Comparison of ENCODE assay signal across 22 cellular contexts in the genomic region with DNA sequence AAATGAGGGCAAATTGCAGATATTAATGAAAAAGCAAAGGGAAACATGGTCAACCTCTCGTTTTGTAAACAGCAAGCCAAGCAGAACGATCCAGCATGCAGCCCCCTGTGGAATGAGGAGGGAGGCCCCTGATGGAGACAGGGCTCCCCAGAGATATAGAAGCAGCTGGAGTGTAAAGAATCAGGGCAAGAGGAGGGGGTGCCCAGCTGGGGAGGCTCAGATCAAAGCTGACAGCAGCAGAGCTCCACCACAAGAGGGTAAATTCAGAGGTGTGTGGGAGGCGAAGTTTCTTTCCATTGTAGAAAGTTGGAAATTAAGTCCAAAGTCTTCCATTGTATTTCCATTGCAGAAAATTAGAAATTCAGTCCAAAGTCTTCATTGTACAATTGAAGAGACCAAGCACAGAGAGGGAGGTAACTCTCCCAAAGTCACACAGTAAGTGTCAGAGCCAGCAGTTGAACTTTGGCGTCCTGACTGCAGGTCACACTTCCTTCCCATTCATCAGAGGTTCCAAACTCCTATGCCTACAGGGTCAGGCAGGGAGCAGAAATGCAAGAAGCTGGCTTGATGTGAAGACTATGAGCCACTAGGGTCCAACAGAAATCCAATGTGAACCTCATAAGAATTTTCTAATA.
DNase-seq lines count a peak whose midpoint lies in the region; TF ChIP-seq lines count a peak whose summit lies in the region.
"Had no signal": no experiment of that assay in that cellular context is flagged by ENCODE, and none has a peak within 500 bp of the region (broad histone marks: within the 10 kb centered on the region; RNA-seq: fewer than 3 reads in every experiment).

No MANE protein-coding gene starts in this region.

- peaks cover 34% of the 10 kb centered on the region for H3K4me1 Mint-ChIP-seq in nephron
- H3K4me1 Mint-ChIP-seq: CD4-positive, alpha-beta memory T cell had no signal

- peak; percentile 34 for DNase-seq in NCI-H2171 treated with DMSO at 0.1 percent for 48 hours (lab: John Stamatoyannopoulos, UW)
- no peak for DNase-seq in NCI-H2171 (lab: John Stamatoyannopoulos, UW)
- peak; percentile 12 for DNase-seq in NCI-H1694 (lab: John Stamatoyannopoulos, UW)
- no peak for DNase-seq in dedifferentiated amniotic fluid mesenchymal stem cell (ENCODE audit: extremely low spot score)
- no peak for DNase-seq in hypothalamus (lab: John Stamatoyannopoulos, UW)
- DNase-seq in DMS153 treated with DMSO at 0.1 percent for 48 hours (lab: John Stamatoyannopoulos, UW; ENCODE audit: unreplicated experiment), result no peak
- DNase-seq: 8988T; ACHN; C1 segment of cervical spinal cord; CD4-positive, alpha-beta memory T cell; COR-L47; DND-41; NCI-H1092; NCI-H1417 treated with DMSO at 0.1 percent for 48 hours; NCI-H187 treated with DMSO at 0.1 percent for 48 hours; NCI-H446; NCI-H524 treated with DMSO at 0.1 percent for 48 hours; NCI-H774; Right ventricle myocardium superior; RPMI8226 had no signal

- peak overlapping the region in 1 of 3 experiments; percentile 14 for H3K4me3 Mint-ChIP-seq in nephron
- H3K4me3 Mint-ChIP-seq: CD4-positive, alpha-beta memory T cell; IgD-negative memory B cell had no signal

- H3K9me3 Mint-ChIP-seq in nephron, result peaks cover 5% of the 10 kb centered on the region

- peaks cover 4% of the 10 kb centered on the region for H3K27me3 Mint-ChIP-seq in nephron (ENCODE audit: low read depth)

- H3K27ac Mint-ChIP-seq in nephron, result peak overlapping the region in 2 of 3 experiments; percentile 27 to 30
- H3K27ac Mint-ChIP-seq: IgD-negative memory B cell had no signal

- no peak for TF ChIP-seq CTCF in nephron (IDR thresholded peaks at IDR 0.05; ENCODE audit: unreplicated experiment in 3 of 3)

- H3K36me3 Mint-ChIP-seq in nephron (ENCODE audit: low read depth), result no peaks in the 10 kb centered on the region
- H3K36me3 Mint-ChIP-seq: CD4-positive, alpha-beta memory T cell had no signal

Comparison
In these comparisons a context has a peak if more than half of its experiments do, and no peak if none do; other contexts are left out.
1. DNase-seq: peak in NCI-H2171 treated with DMSO at 0.1 percent for 48 hours (single experiment) and NCI-H1694 (single experiment); none in NCI-H2171 (single experiment), dedifferentiated amniotic fluid mesenchymal stem cell (single experiment), hypothalamus (0 of 51) and DMS153 treated with DMSO at 0.1 percent for 48 hours (single experiment).